27 cellular contexts compared by ENCODE assay signal in genomic region chr5:59828623-59829022, GRCh38.
"Had no signal": no experiment of that assay in that cellular context is flagged by ENCODE, and none has a peak within 500 bp of the region (broad histone marks: within the 10 kb centered on the region; RNA-seq: fewer than 3 reads in every experiment).

No MANE protein-coding gene starts in this region.

- ATAC-seq: naive thymus-derived CD8-positive, alpha-beta T cell; psoas muscle; stimulated activated naive B cell treated with anti-CD40 and anti-IgM and Interleukin-4, amounts not matched to agents 10 μg/mL and 1 μg/mL and 100 μg/mL, for 72 hours had no signal

- H3K4me1 ChIP-seq: ascending aorta, breast epithelium, neural progenitor cell, psoas muscle, sigmoid colon, stomach, thyroid gland, upper lobe of left lung had no signal

- H3K9ac ChIP-seq: neural progenitor cell, parathyroid adenoma had no signal

- H3K79me2 ChIP-seq: parathyroid adenoma had no signal

- H3K4me3 ChIP-seq: ascending aorta, breast epithelium, neural progenitor cell, psoas muscle, sigmoid colon, stomach, thyroid gland, upper lobe of left lung had no signal

- H2AFZ ChIP-seq: neural progenitor cell, parathyroid adenoma had no signal

- H3K4me2 ChIP-seq: neural progenitor cell had no signal

- H3K27me3 ChIP-seq: ascending aorta, breast epithelium, neural progenitor cell, sigmoid colon, stomach, thyroid gland, upper lobe of left lung had no signal

- DNase-seq: activated CD4-positive, alpha-beta memory T cell treated with anti-CD3 and anti-CD28 coated beads, Interleukin-2, amount 10 ng/mL, durations not matched to agents 7 days and 5 days; activated CD4-positive, alpha-beta T cell treated with anti-CD3 and anti-CD28 coated beads for 1 hour; activated CD4-positive, alpha-beta T cell treated with anti-CD3 and anti-CD28 coated beads, Interleukin-2, amount 10 ng/mL, durations not matched to agents 7 days and 5 days; activated CD8-positive, alpha-beta memory T cell treated with anti-CD3 and anti-CD28 coated beads, Interleukin-2, amount 50 U/mL, for 48 hours; activated gamma-delta T cell; activated naive CD4-positive, alpha-beta T cell treated with anti-CD3 and anti-CD28 coated beads, Interleukin-2, amount 10 ng/mL, durations not matched to agents 7 days and 5 days; activated naive CD8-positive, alpha-beta T cell treated with anti-CD3 and anti-CD28 coated beads, Interleukin-2, amount 10 ng/mL, durations not matched to agents 7 days and 5 days; activated T-cell treated with anti-CD3 and anti-CD28 coated beads, Interleukin-2, amount 50 U/mL, for 24 hours; central memory CD4-positive, alpha-beta T cell; islet precursor cell; left ventricle myocardium superior; midbrain; naive thymus-derived CD8-positive, alpha-beta T cell; occipital lobe; psoas muscle; sigmoid colon; stimulated activated CD4-positive, alpha-beta T cell treated with anti-CD3 and anti-CD28 coated beads, Interleukin-15, amount 100 ng/mL, for 24 hours; stimulated activated CD4-positive, alpha-beta T cell treated with anti-CD3 and anti-CD28 coated beads, Interleukin-2, amount 100 ng/mL, for 24 hours; stimulated activated naive B cell treated with anti-CD40 and anti-IgM and Interleukin-4, amounts not matched to agents 10 μg/mL and 1 μg/mL and 100 μg/mL, for 72 hours; stomach; T-helper 9 cell; thyroid gland; upper lobe of left lung had no signal

- H3K9me3 ChIP-seq: ascending aorta, breast epithelium, psoas muscle, sigmoid colon, stomach, thyroid gland, upper lobe of left lung had no signal

- H3K27ac ChIP-seq: ascending aorta, breast epithelium, neural progenitor cell, parathyroid adenoma, psoas muscle, sigmoid colon, stomach, thyroid gland, upper lobe of left lung had no signal

- H3K36me3 ChIP-seq: ascending aorta, breast epithelium, neural progenitor cell, sigmoid colon, stomach, thyroid gland, upper lobe of left lung had no signal
